7 cellular contexts compared by ENCODE assay signal in genomic region chr17:59827721-59828477, GRCh38.
A peak's percentile ranks its signal among the peaks of the same experiment; 100 is the strongest.
DNase-seq lines count a peak whose midpoint lies in the region; ATAC-seq and TF ChIP-seq lines count a peak whose summit lies in the region.

No MANE protein-coding gene starts in this region.

- no peak overlapping the region for H3K27ac Mint-ChIP-seq in endothelial cell (ENCODE audit: unreplicated experiment)

- H3K27me3 Mint-ChIP-seq in endothelial cell (ENCODE audit: unreplicated experiment) = peaks cover 2% of the 10 kb centered on the region

- TF ChIP-seq CTCF in OCI-LY1 (IDR thresholded peaks at IDR 0.05; ENCODE audit: low read length) (no peak), endothelial cell (IDR thresholded peaks at IDR 0.05; ENCODE audit: unreplicated experiment) (no peak)

- ATAC-seq in GM18907 (IDR thresholded peaks at IDR 0.05; ENCODE audit: unreplicated experiment) (peak; percentile 32), HG03280 (IDR thresholded peaks at IDR 0.05; ENCODE audit: unreplicated experiment) (no peak)

- H3K4me3 Mint-ChIP-seq in endothelial cell (ENCODE audit: unreplicated experiment) = no peak overlapping the region

- H3K9me3 Mint-ChIP-seq in endothelial cell (ENCODE audit: unreplicated experiment) = no peaks in the 10 kb centered on the region

- no peak overlapping the region for H2AFZ ChIP-seq in OCI-LY1 (ENCODE audit: low read length)

- H3K9me2 ChIP-seq in OCI-LY1 (ENCODE audit: low read depth, low read length) = no peaks in the 10 kb centered on the region

- H3K4me1 ChIP-seq in OCI-LY1 (ENCODE audit: insufficient read depth, low read length, severe bottlenecking) (peaks cover 57% of the 10 kb centered on the region), skeletal muscle tissue (ENCODE audit: control insufficient read depth in 3 of 3, insufficient read depth in 3 of 3, low read length in 3 of 3) (peaks cover 12 to 33% (median 24%) of the 10 kb centered on the region in 3 donors)
- peaks cover 42% of the 10 kb centered on the region for H3K4me1 ChIP-seq in effector memory CD4-positive, alpha-beta T cell (ENCODE audit: control insufficient read depth, insufficient read depth, low read length, poor library complexity, severe bottlenecking)

- H3K36me3 Mint-ChIP-seq in endothelial cell (ENCODE audit: low read depth, unreplicated experiment) = no peaks in the 10 kb centered on the region

- H3K4me1 Mint-ChIP-seq in endothelial cell (ENCODE audit: unreplicated experiment) = peaks cover 8% of the 10 kb centered on the region

- H3K27ac ChIP-seq in OCI-LY1 (ENCODE audit: low read depth, low read length, poor library complexity, severe bottlenecking) = peak overlapping the region; percentile 78
- H3K27ac ChIP-seq in effector memory CD4-positive, alpha-beta T cell (ENCODE audit: insufficient read depth, low read length, poor library complexity, severe bottlenecking) = peak overlapping the region; percentile 67
- peak overlapping the region; percentile 79 for H3K27ac ChIP-seq in skeletal muscle tissue (ENCODE audit: low read depth, low read length)

- DNase-seq in effector memory CD4-positive, alpha-beta T cell = no peak
- DNase-seq in endothelial cell (ENCODE audit: low spot score) = no peak
- DNase-seq in activated CD4-positive, CD25-positive, alpha-beta regulatory T cell (lab: John Stamatoyannopoulos, UW) = no peak

- no peaks in the 10 kb centered on the region for H3K27me3 ChIP-seq in OCI-LY1 (ENCODE audit: insufficient read depth, low read length)
- H3K27me3 ChIP-seq in effector memory CD4-positive, alpha-beta T cell (replicated peaks; ENCODE audit: control insufficient read depth, insufficient read depth, low read length, poor library complexity, severe bottlenecking) = no peaks in the 10 kb centered on the region
- H3K27me3 ChIP-seq in skeletal muscle tissue (ENCODE audit: control insufficient read depth in 3 of 3, insufficient read depth in 3 of 3, low read length in 3 of 3) = no peaks in the 10 kb centered on the region

- H3K4me3 ChIP-seq in OCI-LY1 (ENCODE audit: low read depth, low read length, poor library complexity, severe bottlenecking) (no peak overlapping the region), skeletal muscle tissue (ENCODE audit: low read length in 3 of 3) (no peak overlapping the region)
- peak overlapping the region; percentile 1 for H3K4me3 ChIP-seq in effector memory CD4-positive, alpha-beta T cell (ENCODE audit: insufficient read depth, low read depth, low read length, poor library complexity, severe bottlenecking)

- H3F3A ChIP-seq in OCI-LY1 (ENCODE audit: insufficient read depth, low read length) = no peaks in the 10 kb centered on the region

- no peaks in the 10 kb centered on the region for H4K20me1 ChIP-seq in OCI-LY1 (ENCODE audit: insufficient read depth, low read length)

- H3K9me3 ChIP-seq in OCI-LY1 (ENCODE audit: low read length) = no peaks in the 10 kb centered on the region
- no peaks in the 10 kb centered on the region for H3K9me3 ChIP-seq in effector memory CD4-positive, alpha-beta T cell (ENCODE audit: control insufficient read depth, low read length)
- H3K9me3 ChIP-seq in skeletal muscle tissue (ENCODE audit: control insufficient read depth in 3 of 3, low read length in 3 of 3) = no peaks in the 10 kb centered on the region

- peak overlapping the region; percentile 28; the same call in 1 of the 2 replicates for H3K9ac ChIP-seq in OCI-LY1 (ENCODE audit: low read length)
- no peak overlapping the region for H3K9ac ChIP-seq in skeletal muscle tissue (ENCODE audit: low read depth in 1 of 3, low read length in 3 of 3)

- peak overlapping the region; percentile 19; the same call in 1 of the 2 replicates for H3K4me2 ChIP-seq in OCI-LY1 (ENCODE audit: low read length)

- H3K36me3 ChIP-seq in OCI-LY1 (ENCODE audit: insufficient read depth, low read length) = no peaks in the 10 kb centered on the region
- H3K36me3 ChIP-seq in effector memory CD4-positive, alpha-beta T cell (ENCODE audit: control insufficient read depth, insufficient read depth, low read length) = no peaks in the 10 kb centered on the region
- H3K36me3 ChIP-seq in skeletal muscle tissue (ENCODE audit: control insufficient read depth in 3 of 3, insufficient read depth in 3 of 3, low read length in 3 of 3) = no peaks in the 10 kb centered on the region

- H3K79me2 ChIP-seq in OCI-LY1 (ENCODE audit: insufficient read depth, low read length) = no peaks in the 10 kb centered on the region
